In the genomic region with DNA sequence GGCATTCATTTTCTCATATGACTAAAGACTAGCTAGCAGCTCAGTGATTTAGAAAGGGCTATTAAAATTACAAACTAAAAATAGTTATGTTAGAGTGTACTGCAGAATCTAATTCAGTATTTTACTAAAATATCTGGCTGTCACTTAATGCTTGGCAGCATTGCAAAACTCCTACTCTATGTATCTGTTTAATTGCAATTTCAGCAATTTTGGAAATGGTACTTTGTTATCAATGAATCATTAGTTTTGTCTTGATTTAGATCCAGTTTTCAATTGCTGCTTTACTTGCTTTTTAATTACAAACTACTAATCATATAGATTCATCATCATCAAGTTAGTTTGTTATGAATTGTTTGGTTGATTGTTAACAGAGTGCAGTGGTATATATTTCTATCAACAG, we compare ENCODE assay signal across 9 cellular contexts. TPM values are rescaled to one million over a fixed set of nuclear protein-coding genes. Genes with fewer than 3 reads are reported as not detected.
"Had no signal": no experiment of that assay in that cellular context is flagged by ENCODE, and none has a peak within 500 bp of the region (broad histone marks: within the 10 kb centered on the region; RNA-seq: fewer than 3 reads in every experiment).

No MANE protein-coding gene starts in this region.

- H3K4me3 ChIP-seq: GM12878 had no signal

- DNase-seq: GDM1, GF-D8 had no signal

- ATAC-seq: GM12878 had no signal

- FAIRE-seq: G401.6, GM12878, GM12891, GM12892, GM18507, GM19239 had no signal

RNA-seq across cellular contexts. Expression of a gene that starts 19.2 kb away (rescaled TPM):
- total RNA-seq: G401, GM12878 had no signal
- polyA plus RNA-seq: GM12878 had no signal
